ENCODE assay signal across 12 cellular contexts in genomic region chr19:51751655-51752054, GRCh38. TPM values are rescaled to one million over a fixed set of nuclear protein-coding genes. Genes with fewer than 3 reads are reported as not detected.
DNase-seq lines count a peak whose midpoint lies in the region; ATAC-seq and TF ChIP-seq lines count a peak whose summit lies in the region.
"Had no signal": no experiment of that assay in that cellular context is flagged by ENCODE, and none has a peak within 500 bp of the region (broad histone marks: within the 10 kb centered on the region; RNA-seq: fewer than 3 reads in every experiment).

A gene with protein sequence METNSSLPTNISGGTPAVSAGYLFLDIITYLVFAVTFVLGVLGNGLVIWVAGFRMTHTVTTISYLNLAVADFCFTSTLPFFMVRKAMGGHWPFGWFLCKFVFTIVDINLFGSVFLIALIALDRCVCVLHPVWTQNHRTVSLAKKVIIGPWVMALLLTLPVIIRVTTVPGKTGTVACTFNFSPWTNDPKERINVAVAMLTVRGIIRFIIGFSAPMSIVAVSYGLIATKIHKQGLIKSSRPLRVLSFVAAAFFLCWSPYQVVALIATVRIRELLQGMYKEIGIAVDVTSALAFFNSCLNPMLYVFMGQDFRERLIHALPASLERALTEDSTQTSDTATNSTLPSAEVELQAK (minus strand): TSS chr19:51751878. CDS start chr19:51746994, 4,884 bp downstream.

- H3K4me1 Mint-ChIP-seq in stimulated activated effector memory CD8-positive, alpha-beta T cell treated with anti-CD3 and anti-CD28 coated beads, Interleukin-12 subunit alpha, Interleukin-12 subunit beta, amount 100 ng/mL, for 72 hours = no peaks in the 10 kb centered on the region

- H3K9ac ChIP-seq in stomach smooth muscle (ENCODE audit: low read length in 2 of 2) = no peak within 1 kb of the TSS

- in situ Hi-C loops in KBM-7 (cut with MboI; ENCODE audit: low pct_unique_long_range_greater_than_20kb, low sequenced_read_pairs) = no loop called here

- no peak within 1 kb of the TSS for H3K4me3 Mint-ChIP-seq in stimulated activated effector memory CD8-positive, alpha-beta T cell treated with anti-CD3 and anti-CD28 coated beads, Interleukin-12 subunit alpha, Interleukin-12 subunit beta, amount 100 ng/mL, for 72 hours

- no peak within 1 kb of the TSS for H3K27ac Mint-ChIP-seq in stimulated activated effector memory CD8-positive, alpha-beta T cell treated with anti-CD3 and anti-CD28 coated beads, Interleukin-12 subunit alpha, Interleukin-12 subunit beta, amount 100 ng/mL, for 72 hours

- H3K27ac ChIP-seq in adrenal gland (peak within 1 kb of the TSS in 4 of 5 donors; percentile 16 to 78 (median 36)), stomach smooth muscle (ENCODE audit: low read length) (peak within 1 kb of the TSS; percentile 11)

- peaks cover 15% of the 10 kb centered on the region for H3K9me3 Mint-ChIP-seq in stimulated activated effector memory CD8-positive, alpha-beta T cell treated with anti-CD3 and anti-CD28 coated beads, Interleukin-12 subunit alpha, Interleukin-12 subunit beta, amount 100 ng/mL, for 72 hours

- H3K27me3 ChIP-seq in adrenal gland (no peaks in the 10 kb centered on the region), stomach smooth muscle (ENCODE audit: control insufficient read depth in 1 of 2, insufficient read depth in 2 of 2, low read length in 2 of 2) (peaks cover 0 to 5% of the 10 kb centered on the region in 2 donors)

- H3K4me1 ChIP-seq in adrenal gland (replicated peaks in 1 of 2) = no peaks in the 10 kb centered on the region
- no peaks in the 10 kb centered on the region for H3K4me1 ChIP-seq in stomach smooth muscle (ENCODE audit: control insufficient read depth, insufficient read depth, low read length)

- H3K4me3 ChIP-seq in adrenal gland = peak within 1 kb of the TSS in 1 of 4 donors; percentile 44
- H3K4me3 ChIP-seq in stomach smooth muscle (ENCODE audit: low read length in 2 of 2) = no peak within 1 kb of the TSS

- intact Hi-C loops in adrenal gland (cut with DNase I) = no loop called here

- H3K9me3 ChIP-seq in adrenal gland (replicated peaks in 1 of 3) (no peaks in the 10 kb centered on the region), stomach smooth muscle (ENCODE audit: control insufficient read depth in 2 of 2, low read length in 2 of 2) (peaks cover 0 to 11% of the 10 kb centered on the region in 2 donors)

- TF ChIP-seq POLR2A in adrenal gland (IDR thresholded peaks at IDR 0.05) = peak in 1 of 2 donors; percentile 59

- 67 to 73% (median 70%) methylated on average over 2 of the region's 2 CpGs for WGBS in adrenal gland, 4 donors

- ATAC-seq in GM21515 (IDR thresholded peaks at IDR 0.05; ENCODE audit: unreplicated experiment) = no peak
- ATAC-seq in stimulated activated effector memory CD8-positive, alpha-beta T cell treated with anti-CD3 and anti-CD28 coated beads, Interleukin-12 subunit alpha, Interleukin-12 subunit beta, amount 100 ng/mL, for 72 hours = no peak
- no peak for ATAC-seq in HG02870 (IDR thresholded peaks at IDR 0.05; ENCODE audit: unreplicated experiment)

- DNase-seq in KBM-7 (peak; percentile 55), adrenal gland (peak in 1 of 7 donors; percentile 11), iris pigment epithelial cell (ENCODE audit: low read depth) (peak; percentile 63), NCI-H2196 treated with DMSO at 0.1 percent for 48 hours (lab: John Stamatoyannopoulos, UW; ENCODE audit: unreplicated experiment) (no peak)
- no peak for DNase-seq in stimulated activated effector memory CD8-positive, alpha-beta T cell treated with anti-CD3 and anti-CD28 coated beads, Interleukin-12 subunit alpha, Interleukin-12 subunit beta, amount 100 ng/mL, for 72 hours (ENCODE audit: low spot score in 2 of 2)
- DNase-seq: activated T-cell treated with anti-CD3 and anti-CD28 coated beads, Interleukin-2, amount 50 U/mL, for 48 hours; NCI-H1930; SW 1271 had no signal

- no peak for TF ChIP-seq CTCF in adrenal gland (IDR thresholded peaks at IDR 0.05)

- H3K36me3 Mint-ChIP-seq in stimulated activated effector memory CD8-positive, alpha-beta T cell treated with anti-CD3 and anti-CD28 coated beads, Interleukin-12 subunit alpha, Interleukin-12 subunit beta, amount 100 ng/mL, for 72 hours = no peaks in the 10 kb centered on the region

- H3K36me3 ChIP-seq in adrenal gland (replicated peaks in 1 of 2) = no peaks in the 10 kb centered on the region
- H3K36me3 ChIP-seq in stomach smooth muscle (ENCODE audit: control insufficient read depth in 2 of 2, insufficient read depth in 2 of 2, low read length in 2 of 2) = no peaks in the 10 kb centered on the region

RNA-seq across cellular contexts. Expression of the gene that starts here (rescaled TPM):
- 10 to 100 TPM in 6 of 8 donors, 1 to 10 TPM in 1, under 1 TPM in 1; 0.85 to 31.1 (median 20.4) TPM for total RNA-seq in adrenal gland
- 10 to 100 TPM in 1 of 3 donors, 1 to 10 TPM in 2; 1.6 to 13.0 (median 2.3) TPM for polyA plus RNA-seq in adrenal gland
- total RNA-seq: lung microvascular endothelial cell had no signal

Comparison
In these comparisons a context has a peak if more than half of its experiments do, and no peak if none do; other contexts are left out.
1. DNase-seq: peak in KBM-7 (single experiment) and iris pigment epithelial cell (single experiment); none in stimulated activated effector memory CD8-positive, alpha-beta T cell treated with anti-CD3 and anti-CD28 coated beads, Interleukin-12 subunit alpha, Interleukin-12 subunit beta, amount 100 ng/mL, for 72 hours (0 of 2) and NCI-H2196 treated with DMSO at 0.1 percent for 48 hours (single experiment).